Comparison of ENCODE assay signal across 10 cellular contexts in the genomic region with DNA sequence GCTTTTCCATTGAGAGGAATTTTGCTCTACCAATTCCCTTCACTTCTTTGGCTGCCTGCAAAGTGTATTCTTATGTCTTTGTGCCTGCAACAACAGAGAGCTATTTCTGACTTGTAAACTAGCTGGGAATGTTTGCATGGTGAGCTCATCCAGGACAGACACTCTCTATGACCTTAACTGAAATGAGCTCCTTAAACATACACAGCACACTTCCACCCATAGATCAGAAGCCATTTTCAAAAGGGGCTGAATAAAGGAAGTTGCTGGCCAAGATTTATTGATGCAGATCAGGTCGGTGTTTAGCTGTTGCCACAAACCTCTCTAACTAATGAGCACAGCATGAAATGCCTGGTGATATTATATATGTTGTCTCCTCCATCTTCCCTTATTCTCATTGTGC.
DNase-seq lines count a peak whose midpoint lies in the region; ATAC-seq and TF ChIP-seq lines count a peak whose summit lies in the region.
"Had no signal": no experiment of that assay in that cellular context is flagged by ENCODE, and none has a peak within 500 bp of the region (broad histone marks: within the 10 kb centered on the region; RNA-seq: fewer than 3 reads in every experiment).

No MANE protein-coding gene starts in this region.

- peaks cover 5 to 9% of the 10 kb centered on the region in 2 donors for H3K4me1 ChIP-seq in left lung

- no peak for DNase-seq in stimulated activated naive CD8-positive, alpha-beta T cell treated with anti-CD3 and anti-CD28 coated beads, Interleukin-15, Interleukin-2, amounts not matched to agents 100 U/mL and 50 U/mL, for 24 hours
- no peak for DNase-seq in left lung
- DNase-seq in left lobe of liver (ENCODE audit: low spot score): no peak
- no peak for DNase-seq in NOMO-1 treated with DMSO at 0.1 percent for 48 hours (lab: John Stamatoyannopoulos, UW; ENCODE audit: unreplicated experiment)
- DNase-seq in coronary artery (ENCODE audit: low spot score): no peak
- no peak for DNase-seq in activated naive CD4-positive, alpha-beta T cell treated with Interleukin-2 at 50 U/mL for 16 hours

- peaks cover 0 to 7% of the 10 kb centered on the region in 2 donors for H3K36me3 ChIP-seq in left lung

- no peak overlapping the region for H3K4me3 Mint-ChIP-seq in stimulated activated naive CD8-positive, alpha-beta T cell treated with anti-CD3 and anti-CD28 coated beads, Interleukin-15, Interleukin-2, amounts not matched to agents 100 ng/mL and 50 ng/mL, for 24 hours

- peaks cover 38% of the 10 kb centered on the region for H3K4me1 Mint-ChIP-seq in stimulated activated naive CD8-positive, alpha-beta T cell treated with anti-CD3 and anti-CD28 coated beads, Interleukin-15, Interleukin-2, amounts not matched to agents 100 ng/mL and 50 ng/mL, for 24 hours (ENCODE audit: low read depth)

- no peaks in the 10 kb centered on the region for H3K9me3 ChIP-seq in left lung
- H3K9me3 ChIP-seq: vagina had no signal

- H3K36me3 Mint-ChIP-seq in stimulated activated naive CD8-positive, alpha-beta T cell treated with anti-CD3 and anti-CD28 coated beads, Interleukin-15, Interleukin-2, amounts not matched to agents 100 ng/mL and 50 ng/mL, for 24 hours (ENCODE audit: low read depth): peaks cover 18% of the 10 kb centered on the region

- H3K27me3 ChIP-seq in left lung: no peaks in the 10 kb centered on the region
- H3K27me3 ChIP-seq: vagina had no signal

- intact Hi-C loops in left lung (cut with DNase I): no loop called here

- no peaks in the 10 kb centered on the region for H3K9me3 Mint-ChIP-seq in stimulated activated naive CD8-positive, alpha-beta T cell treated with anti-CD3 and anti-CD28 coated beads, Interleukin-15, Interleukin-2, amounts not matched to agents 100 ng/mL and 50 ng/mL, for 24 hours

- no peaks in the 10 kb centered on the region for H3K27me3 Mint-ChIP-seq in stimulated activated naive CD8-positive, alpha-beta T cell treated with anti-CD3 and anti-CD28 coated beads, Interleukin-15, Interleukin-2, amounts not matched to agents 100 ng/mL and 50 ng/mL, for 24 hours

- H3K27ac Mint-ChIP-seq in stimulated activated naive CD8-positive, alpha-beta T cell treated with anti-CD3 and anti-CD28 coated beads, Interleukin-15, Interleukin-2, amounts not matched to agents 100 ng/mL and 50 ng/mL, for 24 hours: peak overlapping the region; percentile 77

- H3K27ac ChIP-seq in cingulate gyrus (ENCODE audit: low read depth, low read length) (peak overlapping the region; percentile 88), left lung (no peak overlapping the region), coronary artery (peak overlapping the region in 1 of 2 donors; percentile 2)
- H3K27ac ChIP-seq: C4-2B, vagina had no signal

- no peak for TF ChIP-seq CTCF in left lung (IDR thresholded peaks at IDR 0.05)
- no peak for TF ChIP-seq CTCF in coronary artery (IDR thresholded peaks at IDR 0.05)

- no peak for ATAC-seq in stimulated activated naive CD8-positive, alpha-beta T cell treated with anti-CD3 and anti-CD28 coated beads, Interleukin-15, Interleukin-2, amounts not matched to agents 100 U/mL and 50 U/mL, for 24 hours
- ATAC-seq in left lung (peak; percentile 77), left lobe of liver (no peak)

- no peak overlapping the region for H3K4me3 ChIP-seq in left lung
- no peak overlapping the region for H3K4me3 ChIP-seq in coronary artery
- H3K4me3 ChIP-seq: vagina had no signal
